Comparison of ENCODE assay signal across 9 cellular contexts in genomic region chr10:78944658-78945333, GRCh38.
DNase-seq lines count a peak whose midpoint lies in the region; ATAC-seq and TF ChIP-seq lines count a peak whose summit lies in the region.
"Had no signal": no experiment of that assay in that cellular context is flagged by ENCODE, and none has a peak within 500 bp of the region (broad histone marks: within the 10 kb centered on the region; RNA-seq: fewer than 3 reads in every experiment).

No MANE protein-coding gene starts in this region.

- intact Hi-C loops in activated CD4-positive, alpha-beta T cell treated with anti-CD3 and anti-CD28 coated beads for 36 hours (cut with DNase I, micrococcal nuclease) = no loop called here

- H3K36me3 ChIP-seq in brain microvascular endothelial cell (replicated peaks) = no peaks in the 10 kb centered on the region
- H3K36me3 ChIP-seq in stomach smooth muscle (ENCODE audit: control insufficient read depth in 2 of 2, insufficient read depth in 2 of 2, low read length in 2 of 2) = no peaks in the 10 kb centered on the region

- H3K27ac ChIP-seq in brain microvascular endothelial cell (no peak overlapping the region), layer of hippocampus (ENCODE audit: low read depth, low read length) (peak overlapping the region; percentile 6), stomach smooth muscle (ENCODE audit: low read length) (peak overlapping the region; percentile 69)

- peaks cover 0 to 4% of the 10 kb centered on the region in 2 donors for H3K9me3 ChIP-seq in stomach smooth muscle (ENCODE audit: control insufficient read depth in 2 of 2, low read length in 2 of 2)

- H3K4me3 ChIP-seq in brain microvascular endothelial cell (ENCODE audit: low read depth, low read length) = no peak overlapping the region
- peak overlapping the region in 1 of 2 donors; percentile 29 for H3K4me3 ChIP-seq in stomach smooth muscle (ENCODE audit: low read length in 2 of 2)

- H3K27me3 Mint-ChIP-seq in HFFc6 (ENCODE audit: insufficient read depth) = peaks cover 3% of the 10 kb centered on the region; the same call in 1 of the 2 replicates
- H3K27me3 Mint-ChIP-seq in activated CD4-positive, alpha-beta T cell treated with anti-CD3 and anti-CD28 coated beads for 36 hours = no peaks in the 10 kb centered on the region

- ATAC-seq in activated CD4-positive, alpha-beta T cell treated with anti-CD3 and anti-CD28 coated beads for 36 hours = no peak
- ATAC-seq in GM18519 (IDR thresholded peaks at IDR 0.05; ENCODE audit: low FRiP score, unreplicated experiment) = no peak
- ATAC-seq in HG02759 (IDR thresholded peaks at IDR 0.05; ENCODE audit: unreplicated experiment) = no peak

- peak overlapping the region in 1 of 2 donors; percentile 42 for H3K9ac ChIP-seq in stomach smooth muscle (ENCODE audit: low read length in 2 of 2)

- H3K4me1 Mint-ChIP-seq in HFFc6 (ENCODE audit: low read depth) = peaks cover 26% of the 10 kb centered on the region
- H3K4me1 Mint-ChIP-seq in activated CD4-positive, alpha-beta T cell treated with anti-CD3 and anti-CD28 coated beads for 36 hours = peaks cover 18% of the 10 kb centered on the region

- no peak overlapping the region for H3K4me3 Mint-ChIP-seq in HFFc6
- H3K4me3 Mint-ChIP-seq in activated CD4-positive, alpha-beta T cell treated with anti-CD3 and anti-CD28 coated beads for 36 hours = no peak overlapping the region

- H3K4me1 ChIP-seq in stomach smooth muscle (ENCODE audit: control insufficient read depth, insufficient read depth, low read length) = peaks cover 40% of the 10 kb centered on the region

- H3K36me3 Mint-ChIP-seq in HFFc6 (ENCODE audit: low read depth) = 0 out of 2 replicates have a peak, but pooled peaks cover 4% of the 10 kb centered on the region
- no peaks in the 10 kb centered on the region for H3K36me3 Mint-ChIP-seq in activated CD4-positive, alpha-beta T cell treated with anti-CD3 and anti-CD28 coated beads for 36 hours (ENCODE audit: low read depth)

- POLR2A ChIA-PET in activated CD4-positive, alpha-beta T cell treated with anti-CD3 and anti-CD28 coated beads for 36 hours (lab: Charles Lee) = no interaction called here

- 0 out of 2 replicates have a peak, but pooled peaks have one; percentile 11 for TF ChIP-seq CTCF in HFFc6 (IDR thresholded peaks at IDR 0.05)
- TF ChIP-seq CTCF in brain microvascular endothelial cell (IDR thresholded peaks at IDR 0.05; ENCODE audit: low read depth, low read length, missing control alignments) = peak; percentile 36

- H3K27me3 ChIP-seq in brain microvascular endothelial cell (replicated peaks) = peaks cover under 1% of the 10 kb centered on the region
- no peaks in the 10 kb centered on the region for H3K27me3 ChIP-seq in layer of hippocampus (ENCODE audit: control insufficient read depth, insufficient read depth, low read length)
- H3K27me3 ChIP-seq in stomach smooth muscle (ENCODE audit: control insufficient read depth in 1 of 2, insufficient read depth in 2 of 2, low read length in 2 of 2) = no peaks in the 10 kb centered on the region

- DNase-seq in HFFc6 (peak; percentile 94), brain microvascular endothelial cell (peak; percentile 95)
- DNase-seq in activated T-cell treated with anti-CD3 and anti-CD28 coated beads, Interleukin-2, amount 50 U/mL, for 48 hours = no peak
- DNase-seq in activated CD4-positive, alpha-beta T cell treated with anti-CD3 and anti-CD28 coated beads for 36 hours = no peak
- DNase-seq: erythroblast had no signal

- H3K9me3 Mint-ChIP-seq in HFFc6 = peaks cover 7% of the 10 kb centered on the region; the same call in 1 of the 2 replicates
- no peaks in the 10 kb centered on the region for H3K9me3 Mint-ChIP-seq in activated CD4-positive, alpha-beta T cell treated with anti-CD3 and anti-CD28 coated beads for 36 hours (ENCODE audit: low read depth)

- CTCF ChIA-PET in activated CD4-positive, alpha-beta T cell treated with anti-CD3 and anti-CD28 coated beads for 36 hours (lab: Charles Lee) = interaction anchor here (1.0 to 1.2 kb wide), 4 partner anchors 10 to 120 kb away, joined by 3 read pairs; no protein-coding TSS in a partner anchor

- H3K27ac Mint-ChIP-seq in HFFc6 = peak overlapping the region; percentile 67
- no peak overlapping the region for H3K27ac Mint-ChIP-seq in activated CD4-positive, alpha-beta T cell treated with anti-CD3 and anti-CD28 coated beads for 36 hours

- in situ Hi-C loops in brain microvascular endothelial cell (cut with HindIII; ENCODE audit: low pct_ligation_motif_present, low sequenced_read_pairs) = no loop called here

Comparison
In these comparisons a context has a peak if more than half of its experiments do, and no peak if none do; other contexts are left out.
1. DNase-seq: peak in HFFc6 (single experiment) and brain microvascular endothelial cell (single experiment); none in activated T-cell treated with anti-CD3 and anti-CD28 coated beads, Interleukin-2, amount 50 U/mL, for 48 hours (0 of 2) and activated CD4-positive, alpha-beta T cell treated with anti-CD3 and anti-CD28 coated beads for 36 hours (single experiment).